Comparison of ENCODE assay signal across 34 cellular contexts in genomic region chr3:25447925-25448324, GRCh38. TPM values are rescaled to one million over a fixed set of nuclear protein-coding genes. Genes with fewer than 3 reads are reported as not detected.
"Had no signal": no experiment of that assay in that cellular context is flagged by ENCODE, and none has a peak within 500 bp of the region (broad histone marks: within the 10 kb centered on the region; RNA-seq: fewer than 3 reads in every experiment).

No MANE protein-coding gene starts in this region.

- H3K27ac ChIP-seq: body of pancreas, Peyer's patch had no signal

- H3K27ac Mint-ChIP-seq: activated B cell treated with CpG ODN at 0.5 μM for 24 hours; activated CD4-positive, alpha-beta memory T cell treated with anti-CD3 and anti-CD28 coated beads for 36 hours; activated naive CD4-positive, alpha-beta T cell treated with anti-CD3 and anti-CD28 coated beads for 36 hours; activated naive CD4-positive, alpha-beta T cell treated with anti-CD3 and anti-CD28 coated beads, Interleukin-2, amount 50 U/mL, for 72 hours; activated T-helper 1 cell treated with anti-CD3 and anti-CD28 coated beads, Interleukin-12 subunit alpha, Interleukin-12 subunit beta, Interleukin-2, Interleukin-4 antibody, amounts not matched to agents 30 ng/mL and 10 ng/mL and 1 ng/mL, durations not matched to agents 14 hours and 24 hours and 36 hours had no signal

- H3K27me3 ChIP-seq: adrenal gland, body of pancreas, Peyer's patch had no signal

- H3K9me3 ChIP-seq: adrenal gland, body of pancreas, Peyer's patch had no signal

- DNase-seq: activated B cell treated with CpG ODN at 0.5 μM for 24 hours; activated CD4-positive, alpha-beta memory T cell treated with anti-CD3 and anti-CD28 coated beads for 36 hours; activated CD4-positive, alpha-beta T cell treated with anti-CD3 and anti-CD28 coated beads for 4 hours; activated CD4-positive, alpha-beta T cell treated with anti-CD3 and anti-CD28 coated beads, Interleukin-2, amount 50 U/mL, for 1 hour; activated CD4-positive, CD25-positive, alpha-beta regulatory T cell treated with anti-CD3 and anti-CD28 coated beads, Interleukin-2, amount 50 U/mL, for 72 hours; activated CD8-positive, alpha-beta memory T cell treated with anti-CD3 and anti-CD28 coated beads, Interleukin-2, amount 50 U/mL, for 4 hours; activated gamma-delta T cell treated with Interleukin-2 at 50 U/mL for 16 hours; activated naive CD4-positive, alpha-beta T cell treated with anti-CD3 and anti-CD28 coated beads for 36 hours; activated T-cell treated with anti-CD3 and anti-CD28 coated beads for 4 hours; activated T-cell treated with anti-CD3 and anti-CD28 coated beads, Interleukin-2, amount 50 U/mL, for 4 hours; adrenal gland; body of pancreas; central memory CD4-positive, alpha-beta T cell; Karpas-422; NCI-H1105; NCI-H1417 treated with DMSO at 0.1 percent for 48 hours; NCI-H187 treated with DMSO at 0.1 percent for 48 hours; NCI-H2081 treated with DMSO at 0.1 percent for 48 hours; NCI-H345; NCI-H526; NCI-H748 treated with DMSO at 0.1 percent for 48 hours; NK-92 treated with Interleukin-12 subunit alpha and Interleukin-12 subunit beta, amount 100 ng/mL, for 24 hours; PC-3; Peyer's patch; RPMI8226; SW 1271; T-helper 1 cell; T-helper 2 cell; T-helper 9 cell had no signal

- FAIRE-seq: astrocyte, bronchial epithelial cell had no signal

- H3K27me3 Mint-ChIP-seq: activated B cell treated with CpG ODN at 0.5 μM for 24 hours; activated CD4-positive, alpha-beta memory T cell treated with anti-CD3 and anti-CD28 coated beads for 36 hours had no signal

- H3K36me3 Mint-ChIP-seq: activated CD4-positive, alpha-beta memory T cell treated with anti-CD3 and anti-CD28 coated beads for 36 hours; activated naive CD4-positive, alpha-beta T cell treated with anti-CD3 and anti-CD28 coated beads, Interleukin-2, amount 50 U/mL, for 72 hours had no signal

- H3K4me1 Mint-ChIP-seq: activated B cell treated with CpG ODN at 0.5 μM for 24 hours had no signal

- ATAC-seq: activated naive CD4-positive, alpha-beta T cell treated with anti-CD3 and anti-CD28 coated beads, Interleukin-2, amount 50 U/mL, for 72 hours; activated T-cell treated with anti-CD3 and anti-CD28 coated beads, Interleukin-2, amount 50 U/mL, for 4 hours; body of pancreas; PC-3 had no signal

- H3K9me3 Mint-ChIP-seq: activated B cell treated with CpG ODN at 0.5 μM for 24 hours; activated CD4-positive, alpha-beta memory T cell treated with anti-CD3 and anti-CD28 coated beads for 36 hours; activated naive CD4-positive, alpha-beta T cell treated with anti-CD3 and anti-CD28 coated beads for 36 hours; activated naive CD4-positive, alpha-beta T cell treated with anti-CD3 and anti-CD28 coated beads, Interleukin-2, amount 50 U/mL, for 72 hours; activated T-cell treated with anti-CD3 and anti-CD28 coated beads, Interleukin-2, amount 50 U/mL, for 4 hours; activated T-helper 1 cell treated with anti-CD3 and anti-CD28 coated beads, Interleukin-12 subunit alpha, Interleukin-12 subunit beta, Interleukin-2, Interleukin-4 antibody, amounts not matched to agents 30 ng/mL and 10 ng/mL and 1 ng/mL, durations not matched to agents 14 hours and 24 hours and 36 hours had no signal

- H3K4me3 Mint-ChIP-seq: activated B cell treated with CpG ODN at 0.5 μM for 24 hours; activated CD4-positive, alpha-beta memory T cell treated with anti-CD3 and anti-CD28 coated beads for 36 hours; activated naive CD4-positive, alpha-beta T cell treated with anti-CD3 and anti-CD28 coated beads for 36 hours; activated T-cell treated with anti-CD3 and anti-CD28 coated beads, Interleukin-2, amount 50 U/mL, for 4 hours; activated T-helper 1 cell treated with anti-CD3 and anti-CD28 coated beads, Interleukin-12 subunit alpha, Interleukin-12 subunit beta, Interleukin-2, Interleukin-4 antibody, amounts not matched to agents 30 ng/mL and 10 ng/mL and 1 ng/mL, durations not matched to agents 14 hours and 24 hours and 36 hours had no signal

- H3K4me1 ChIP-seq: Peyer's patch had no signal

- H3K4me3 ChIP-seq: adrenal gland, body of pancreas, Peyer's patch had no signal

- H3K36me3 ChIP-seq: adrenal gland, Peyer's patch had no signal

RNA-seq across cellular contexts. Expression of gene RARB, which starts 19.9 kb away (rescaled TPM):
- total RNA-seq: activated B cell treated with CpG ODN at 0.5 μM for 24 hours; activated CD4-positive, alpha-beta memory T cell treated with anti-CD3 and anti-CD28 coated beads for 36 hours; activated naive CD4-positive, alpha-beta T cell treated with anti-CD3 and anti-CD28 coated beads for 36 hours; activated naive CD4-positive, alpha-beta T cell treated with anti-CD3 and anti-CD28 coated beads, Interleukin-2, amount 50 U/mL, for 72 hours; activated T-helper 1 cell treated with anti-CD3 and anti-CD28 coated beads, Interleukin-12 subunit alpha, Interleukin-12 subunit beta, Interleukin-2, Interleukin-4 antibody, amounts not matched to agents 30 ng/mL and 10 ng/mL and 1 ng/mL, durations not matched to agents 14 hours and 24 hours and 36 hours; MCF 10A; PC-3 had no signal
